In genomic region chr17:7243838-7244237, GRCh38 we compare ENCODE assay signal across 8 cellular contexts. TPM values are rescaled to one million over a fixed set of nuclear protein-coding genes. Genes with fewer than 3 reads are reported as not detected.
DNase-seq lines count a peak whose midpoint lies in the region; ATAC-seq and TF ChIP-seq lines count a peak whose summit lies in the region.
"Not testable (repeated sequence)": the region's sequence is repeated elsewhere in the genome, so short reads cannot be mapped to it uniquely, and the experiment has no call there.

No MANE protein-coding gene starts in this region.

- not testable (repeated sequence) for BruUV-seq in Calu3 (replicated peaks; lab: Mats Ljungman, UMichigan)

- H3K27ac Mint-ChIP-seq in Calu3 (ENCODE audit: unreplicated experiment) = peak overlapping the region; percentile 99
- not testable (repeated sequence) for H3K27ac Mint-ChIP-seq in T-helper 2 cell treated with Interferon-gamma antibody and Interleukin-4, amounts not matched to agents 5 μg/mL and 100 μg/mL, for 36 hours
- peak overlapping the region in 4 of 6 donors; percentile 72 to 96 (median 82) for H3K27ac Mint-ChIP-seq in immature natural killer cell
- peak overlapping the region; percentile 99 for H3K27ac Mint-ChIP-seq in nephron

- H3K36me3 Mint-ChIP-seq in Calu3 (ENCODE audit: insufficient read depth, unreplicated experiment) = peaks cover 62% of the 10 kb centered on the region
- peaks cover 54% of the 10 kb centered on the region for H3K36me3 Mint-ChIP-seq in T-helper 2 cell treated with Interferon-gamma antibody and Interleukin-4, amounts not matched to agents 5 μg/mL and 100 μg/mL, for 36 hours (ENCODE audit: low read depth)
- H3K36me3 Mint-ChIP-seq in immature natural killer cell = peaks cover 8 to 28% (median 14%) of the 10 kb centered on the region in 3 donors
- H3K36me3 Mint-ChIP-seq in nephron (ENCODE audit: low read depth) = peaks cover 59% of the 10 kb centered on the region

- not testable (repeated sequence) for DNase-seq in Calu3; T-helper 2 cell treated with Interferon-gamma antibody and Interleukin-4, amounts not matched to agents 5 μg/mL and 100 μg/mL, for 36 hours (ENCODE audit: low spot score); effector memory CD4-positive, alpha-beta T cell; immature natural killer cell; upper lobe of right lung
- peak in 1 of 7 donors; percentile 33 for DNase-seq in adrenal gland

- H3K36me3 ChIP-seq in adrenal gland (replicated peaks in 1 of 2) (peaks cover 0 to 45% of the 10 kb centered on the region in 2 donors), skeletal muscle satellite cell (ENCODE audit: insufficient read depth, low read length) (peaks cover 24% of the 10 kb centered on the region), upper lobe of right lung (peaks cover 54% of the 10 kb centered on the region)
- H3K36me3 ChIP-seq in effector memory CD4-positive, alpha-beta T cell (ENCODE audit: control insufficient read depth, insufficient read depth, low read length) = peaks cover 27% of the 10 kb centered on the region

- H3K27me3 ChIP-seq in adrenal gland; effector memory CD4-positive, alpha-beta T cell (replicated peaks; ENCODE audit: control insufficient read depth, insufficient read depth, low read length, poor library complexity, severe bottlenecking); skeletal muscle satellite cell (ENCODE audit: control insufficient read depth, insufficient read depth, low read length); upper lobe of right lung: not testable (repeated sequence)

- WGBS in adrenal gland, 4 donors = 65 to 77% (median 74%) methylated on average over 7 to 10 of the region's 10 CpGs

- intact Hi-C loops in Calu3 (cut with micrococcal nuclease; ENCODE audit: unreplicated experiment); adrenal gland (cut with DNase I); upper lobe of right lung (cut with DNase I): not testable (repeated sequence)

- H3K9me3 Mint-ChIP-seq in Calu3 (ENCODE audit: low read depth, unreplicated experiment); T-helper 2 cell treated with Interferon-gamma antibody and Interleukin-4, amounts not matched to agents 5 μg/mL and 100 μg/mL, for 36 hours; immature natural killer cell; nephron: not testable (repeated sequence)

- not testable (repeated sequence) for TF ChIP-seq POLR2A in adrenal gland (IDR thresholded peaks at IDR 0.05)

- H3K27me3 Mint-ChIP-seq in Calu3 (ENCODE audit: unreplicated experiment); T-helper 2 cell treated with Interferon-gamma antibody and Interleukin-4, amounts not matched to agents 5 μg/mL and 100 μg/mL, for 36 hours (ENCODE audit: low read depth); nephron (ENCODE audit: low read depth): not testable (repeated sequence)
- peaks cover 12 to 27% (median 19%) of the 10 kb centered on the region in 3 donors for H3K27me3 Mint-ChIP-seq in immature natural killer cell (ENCODE audit: low read depth in 3 of 3)

- H3K9ac ChIP-seq in skeletal muscle satellite cell (ENCODE audit: low read depth, low read length) = peak overlapping the region; percentile 97

- H3K4me1 ChIP-seq in adrenal gland (replicated peaks in 1 of 2) = peaks cover 21 to 26% of the 10 kb centered on the region in 2 donors
- H3K4me1 ChIP-seq in effector memory CD4-positive, alpha-beta T cell (ENCODE audit: control insufficient read depth, insufficient read depth, low read length, poor library complexity, severe bottlenecking) = peaks cover 26% of the 10 kb centered on the region
- peaks cover 24% of the 10 kb centered on the region for H3K4me1 ChIP-seq in skeletal muscle satellite cell (ENCODE audit: control insufficient read depth, insufficient read depth, low read length)
- H3K4me1 ChIP-seq in upper lobe of right lung = peaks cover 29% of the 10 kb centered on the region

- H3K9me3 ChIP-seq in adrenal gland (replicated peaks in 1 of 3); effector memory CD4-positive, alpha-beta T cell (ENCODE audit: control insufficient read depth, low read length); skeletal muscle satellite cell (replicated peaks; ENCODE audit: low read length); upper lobe of right lung: not testable (repeated sequence)

- not testable (repeated sequence) for TF ChIP-seq CTCF in Calu3 (IDR thresholded peaks at IDR 0.05; ENCODE audit: unreplicated experiment); adrenal gland (IDR thresholded peaks at IDR 0.05); nephron (IDR thresholded peaks at IDR 0.05; ENCODE audit: unreplicated experiment in 3 of 3); upper lobe of right lung (IDR thresholded peaks at IDR 0.05)

- H3K27ac ChIP-seq in adrenal gland (peak overlapping the region in 4 of 5 donors; percentile 87 to 100 (median 95)), upper lobe of right lung (peak overlapping the region; percentile 97)
- H3K27ac ChIP-seq in effector memory CD4-positive, alpha-beta T cell (ENCODE audit: insufficient read depth, low read length, poor library complexity, severe bottlenecking) = peak overlapping the region; percentile 94

- not testable (repeated sequence) for H3K4me2 ChIP-seq in skeletal muscle satellite cell (ENCODE audit: low read length)

- H3K4me3 Mint-ChIP-seq in Calu3 (ENCODE audit: low read depth, unreplicated experiment) (peak overlapping the region; percentile 94), immature natural killer cell (peak overlapping the region in 3 of 5 donors; percentile 38 to 99 (median 47)), nephron (peak overlapping the region; percentile 96 to 100 (median 96))
- peak overlapping the region; percentile 95 for H3K4me3 Mint-ChIP-seq in T-helper 2 cell treated with Interferon-gamma antibody and Interleukin-4, amounts not matched to agents 5 μg/mL and 100 μg/mL, for 36 hours

- CTCF ChIA-PET in Calu3 (lab: Charles Lee) = not testable (repeated sequence)

- peaks cover 29% of the 10 kb centered on the region for H3K4me1 Mint-ChIP-seq in Calu3 (ENCODE audit: low read depth, unreplicated experiment)
- peaks cover 36% of the 10 kb centered on the region for H3K4me1 Mint-ChIP-seq in T-helper 2 cell treated with Interferon-gamma antibody and Interleukin-4, amounts not matched to agents 5 μg/mL and 100 μg/mL, for 36 hours (ENCODE audit: low read depth)
- H3K4me1 Mint-ChIP-seq in immature natural killer cell = peaks cover 43 to 47% of the 10 kb centered on the region in 2 donors
- H3K4me1 Mint-ChIP-seq in nephron = peaks cover 42% of the 10 kb centered on the region

- H3K4me3 ChIP-seq in adrenal gland (peak overlapping the region in 1 of 4 donors; percentile 92), upper lobe of right lung (peak overlapping the region; percentile 99)
- not testable (repeated sequence) for H3K4me3 ChIP-seq in effector memory CD4-positive, alpha-beta T cell (ENCODE audit: insufficient read depth, low read depth, low read length, poor library complexity, severe bottlenecking); skeletal muscle satellite cell (ENCODE audit: low read length)

- ATAC-seq in upper lobe of right lung = not testable (repeated sequence)

RNA-seq across cellular contexts. Expression of gene GABARAP, which starts 1.6 kb away (rescaled TPM):
- 183 and 188 TPM in 2 replicates for total RNA-seq in Calu3 (2022)
- 1,000 to 10,000 TPM in 1 of 8 donors, 100 to 1,000 TPM in 7; 195 to 1,049 (median 840) TPM for total RNA-seq in adrenal gland
- polyA plus RNA-seq in adrenal gland = 1,000 to 10,000 TPM in 2 of 3 donors, 100 to 1,000 TPM in 1; 694 to 1,285 (median 1,047) TPM
- polyA plus RNA-seq in immature natural killer cell = 100 to 1,000 TPM; 764 to 982 (median 905) TPM
- total RNA-seq in skeletal muscle satellite cell (2012; rRNA removed) = 146 and 224 TPM in 2 replicates
- total RNA-seq in upper lobe of right lung = 547 TPM

RNA-seq across cellular contexts. Expression of gene PHF23, which starts 4.6 kb away (rescaled TPM):
- total RNA-seq in Calu3 (2022) (30.2 and 31.6 TPM in 2 replicates), adrenal gland (100 to 1,000 TPM in 1 of 8 donors, 10 to 100 TPM in 7; 33.5 to 141 (median 64.5) TPM), upper lobe of right lung (36.9 TPM)
- polyA plus RNA-seq in adrenal gland (10 to 100 TPM; 28.0 to 80.3 (median 49.6) TPM), immature natural killer cell (10 to 100 TPM; 11.9 to 41.4 (median 17.7) TPM)
- 37.0 and 46.1 TPM in 2 replicates for total RNA-seq in skeletal muscle satellite cell (2012; rRNA removed)

RNA-seq across cellular contexts. Expression of gene CTDNEP1, which starts 7.7 kb away (rescaled TPM):
- total RNA-seq in Calu3 (2022) = 85.2 and 85.3 TPM in 2 replicates
- total RNA-seq in adrenal gland = 100 to 1,000 TPM in 5 of 8 donors, 10 to 100 TPM in 3; 31.3 to 144 (median 126) TPM
- polyA plus RNA-seq in adrenal gland = 100 to 1,000 TPM in 1 of 3 donors, 10 to 100 TPM in 2; 67.9 to 177 (median 84.4) TPM
- polyA plus RNA-seq in immature natural killer cell = 10 to 100 TPM; 33.2 to 61.1 (median 57.8) TPM
- total RNA-seq in skeletal muscle satellite cell (2012; rRNA removed) = 23.3 and 36.3 TPM in 2 replicates
- total RNA-seq in upper lobe of right lung = 141 TPM

RNA-seq across cellular contexts. Expression of gene ELP5, which starts 8.2 kb away (rescaled TPM):
- total RNA-seq in Calu3 (2022) = 20.3 and 21.3 TPM in 2 replicates
- total RNA-seq in adrenal gland = 10 to 100 TPM; 28.0 to 82.7 (median 58.4) TPM
- 10 to 100 TPM; 39.0 to 96.5 (median 77.4) TPM for polyA plus RNA-seq in adrenal gland
- 100 to 1,000 TPM in 1 of 3 donors, 10 to 100 TPM in 2; 65.0 to 108 (median 89.0) TPM for polyA plus RNA-seq in immature natural killer cell
- 32.7 and 45.0 TPM in 2 replicates for total RNA-seq in skeletal muscle satellite cell (2012; rRNA removed)
- total RNA-seq in upper lobe of right lung = 35.0 TPM

RNA-seq across cellular contexts. Expression of gene DVL2, which starts 9.5 kb away (rescaled TPM):
- total RNA-seq in Calu3 (2022) (44.8 and 45.7 TPM in 2 replicates), adrenal gland (10 to 100 TPM; 25.2 to 87.2 (median 47.9) TPM), upper lobe of right lung (41.0 TPM)
- polyA plus RNA-seq in adrenal gland (10 to 100 TPM; 11.8 to 80.9 (median 19.2) TPM), immature natural killer cell (10 to 100 TPM; 19.4 to 28.5 (median 25.2) TPM)
- total RNA-seq in skeletal muscle satellite cell (2012; rRNA removed) = 34.5 and 67.7 TPM in 2 replicates
